ENCODE assay signal across 1 cellular context in genomic region chr12:46549527-46550265, GRCh38.
TF ChIP-seq lines count a peak whose summit lies in the region.

No MANE protein-coding gene starts in this region.

TF ChIP-seq in K562, 482 proteins besides CTCF, POLR2A, EP300 and RAD21 (continued from another document):
- TF ChIP-seq CHAMP1 (IDR thresholded peaks at IDR 0.05) (0 out of 2 replicates have a peak, but pooled peaks have one; percentile 27), NEUROD1 (IDR thresholded peaks at IDR 0.05; ENCODE audit: borderline replicate concordance, low read depth, low read length, partially characterized antibody) (peak; percentile 60), GABPA (tag; conservative IDR thresholded peaks at IDR 0.05; ENCODE audit: low read depth) (peak; percentile 65; the same call in 1 of the 2 replicates), NBN (IDR thresholded peaks at IDR 0.05; ENCODE audit: low read depth) (0 out of 2 replicates have a peak, but pooled peaks have one; percentile 64), THRB (CRISPR knock-in tag; conservative IDR thresholded peaks at IDR 0.05) (peak; percentile 71; the same call in 1 of the 2 replicates), ATF7 (IDR thresholded peaks at IDR 0.05) (peak; percentile 94), CXXC5 (CRISPR knock-in tag; IDR thresholded peaks at IDR 0.05) (peak; percentile 74), PBX2 (CRISPR knock-in tag; IDR thresholded peaks at IDR 0.05; ENCODE audit: low read depth) (no peak), PBX2 (tag; conservative IDR thresholded peaks at IDR 0.05; ENCODE audit: low read depth) (peak; percentile 54), ZMIZ1 (IDR thresholded peaks at IDR 0.05; ENCODE audit: low read depth in 2 of 2, low read length in 2 of 2) (0 out of 4 replicates have a peak, but pooled peaks of 1 of the 2 experiments have one; percentile 17), ZNF175 (CRISPR knock-in tag; IDR thresholded peaks at IDR 0.05; ENCODE audit: low read depth) (peak; percentile 92), JUN (IDR thresholded peaks at IDR 0.05; ENCODE audit: borderline replicate concordance, low read depth, low read length) (peak; percentile 97), JUN (CRISPR knock-in tag; IDR thresholded peaks at IDR 0.05; ENCODE audit: borderline replicate concordance) (no peak; the same call in 1 of the 2 replicates), OTX1 (CRISPR knock-in tag; IDR thresholded peaks at IDR 0.05) (0 out of 2 replicates have a peak, but pooled peaks have one; percentile 8), CEBPG (CRISPR knock-in tag; IDR thresholded peaks at IDR 0.05) (peak; percentile 97), CEBPG (tag; conservative IDR thresholded peaks at IDR 0.05 in 1 of 2, IDR thresholded peaks at IDR 0.05 in 1 of 2) (peak; percentile 96 to 100), NR2C1 (IDR thresholded peaks at IDR 0.05) (no peak), NR2C1 (tag; IDR thresholded peaks at IDR 0.05) (peak; percentile 34), CBFA2T3 (IDR thresholded peaks at IDR 0.05) (no peak), NR4A1 (CRISPR knock-in tag; IDR thresholded peaks at IDR 0.05) (no peak), NR4A1 (tag; IDR thresholded peaks at IDR 0.05) (0 out of 2 replicates have a peak, but pooled peaks have one; percentile 35), ZNF740 (CRISPR knock-in tag; IDR thresholded peaks at IDR 0.05) (peak; percentile 91), ZNF740 (tag; IDR thresholded peaks at IDR 0.05) (no peak), GMEB1 (CRISPR knock-in tag; IDR thresholded peaks at IDR 0.05) (peak; percentile 50; the same call in 1 of the 2 replicates), ATF6 (CRISPR knock-in tag; IDR thresholded peaks at IDR 0.05) (no peak), TEAD4 (IDR thresholded peaks at IDR 0.05; ENCODE audit: low read length) (peak; percentile 63), TEAD4 (CRISPR knock-in tag; IDR thresholded peaks at IDR 0.05; ENCODE audit: borderline replicate concordance) (no peak), ZFP91 (CRISPR knock-in tag; IDR thresholded peaks at IDR 0.05) (0 out of 2 replicates have a peak, but pooled peaks have one; percentile 46), TAF9B (IDR thresholded peaks at IDR 0.05; ENCODE audit: partially characterized antibody) (peak; percentile 18), ATF1 (CRISPR knock-in tag; IDR thresholded peaks at IDR 0.05) (no peak), ATF1 (tag; IDR thresholded peaks at IDR 0.05) (peak; percentile 73), BCL6 (CRISPR knock-in tag; IDR thresholded peaks at IDR 0.05) (0 out of 2 replicates have a peak, but pooled peaks have one; percentile 51), NCOA4 (IDR thresholded peaks at IDR 0.05; ENCODE audit: partially characterized antibody) (no peak), BRD4 (IDR thresholded peaks at IDR 0.05) (peak; percentile 24; the same call in 1 of the 2 replicates), SMARCB1 (IDR thresholded peaks at IDR 0.05; ENCODE audit: insufficient read length, low read depth) (no peak), RBM17 (IDR thresholded peaks at IDR 0.05; ENCODE audit: borderline replicate concordance, low read depth, low read length) (no peak), ZSCAN29 (IDR thresholded peaks at IDR 0.05) (no peak), ZNF696 (CRISPR knock-in tag; conservative IDR thresholded peaks at IDR 0.05) (no peak), POLR2G (IDR thresholded peaks at IDR 0.05; ENCODE audit: low read depth, low read length) (peak; percentile 48; the same call in 1 of the 2 replicates), ESRRA (IDR thresholded peaks at IDR 0.05; ENCODE audit: borderline replicate concordance, low read depth) (peak; percentile 28; the same call in 1 of the 2 replicates), HCFC1 (IDR thresholded peaks at IDR 0.05; ENCODE audit: low read depth, low read length) (0 out of 2 replicates have a peak, but pooled peaks have one; percentile 6), SMARCC2 (IDR thresholded peaks at IDR 0.05; ENCODE audit: low read depth) (peak; percentile 71; the same call in 1 of the 2 replicates), DEAF1 (CRISPR knock-in tag; IDR thresholded peaks at IDR 0.05) (0 out of 2 replicates have a peak, but pooled peaks have one; percentile 39)
